ENCODE assay signal across 12 cellular contexts in genomic region chr2:64622443-64623231, GRCh38. TPM values are rescaled to one million over a fixed set of nuclear protein-coding genes. Genes with fewer than 3 reads are reported as not detected.
DNase-seq lines count a peak whose midpoint lies in the region; ATAC-seq and TF ChIP-seq lines count a peak whose summit lies in the region.
"Had no signal": no experiment of that assay in that cellular context is flagged by ENCODE, and none has a peak within 500 bp of the region (broad histone marks: within the 10 kb centered on the region; RNA-seq: fewer than 3 reads in every experiment).

No MANE protein-coding gene starts in this region.

- in situ Hi-C loops in astrocyte of the spinal cord (cut with HindIII; ENCODE audit: low sequenced_read_pairs), result no loop called here

- H3K27ac Mint-ChIP-seq in stimulated activated effector memory CD8-positive, alpha-beta T cell treated with anti-CD3 and anti-CD28 coated beads, Interleukin-12 subunit alpha, Interleukin-12 subunit beta, amount 100 ng/mL, for 72 hours, result peak overlapping the region; percentile 46

- H3K36me3 Mint-ChIP-seq in stimulated activated effector memory CD8-positive, alpha-beta T cell treated with anti-CD3 and anti-CD28 coated beads, Interleukin-12 subunit alpha, Interleukin-12 subunit beta, amount 100 ng/mL, for 72 hours, result peaks cover 6% of the 10 kb centered on the region
- H3K36me3 Mint-ChIP-seq: mesothelial cell of epicardium had no signal

- H3K9me3 Mint-ChIP-seq in stimulated activated effector memory CD8-positive, alpha-beta T cell treated with anti-CD3 and anti-CD28 coated beads, Interleukin-12 subunit alpha, Interleukin-12 subunit beta, amount 100 ng/mL, for 72 hours, result no peaks in the 10 kb centered on the region
- H3K9me3 Mint-ChIP-seq: mesothelial cell of epicardium had no signal

- H3K4me1 Mint-ChIP-seq in stimulated activated effector memory CD8-positive, alpha-beta T cell treated with anti-CD3 and anti-CD28 coated beads, Interleukin-12 subunit alpha, Interleukin-12 subunit beta, amount 100 ng/mL, for 72 hours, result peaks cover 7% of the 10 kb centered on the region

- peak; percentile 8 for TF ChIP-seq CTCF in astrocyte of the spinal cord (IDR thresholded peaks at IDR 0.05; ENCODE audit: low read depth, low read length)

- DNase-seq in activated CD8-positive, alpha-beta memory T cell treated with anti-CD3 and anti-CD28 coated beads, Interleukin-2, amount 50 U/mL, for 48 hours, result peak; percentile 17
- no peak for DNase-seq in activated CD8-positive, alpha-beta memory T cell treated with anti-CD3 and anti-CD28 coated beads for 24 hours
- DNase-seq in astrocyte of the spinal cord (ENCODE audit: low read depth, low spot score) (peak; percentile 56), left lobe of liver (ENCODE audit: low spot score) (peak; percentile 39), NCI-H2081 (lab: John Stamatoyannopoulos, UW) (no peak)
- DNase-seq in stimulated activated effector memory CD8-positive, alpha-beta T cell treated with anti-CD3 and anti-CD28 coated beads, Interleukin-12 subunit alpha, Interleukin-12 subunit beta, amount 100 ng/mL, for 72 hours (ENCODE audit: low spot score in 2 of 2), result no peak
- DNase-seq in activated naive CD4-positive, alpha-beta T cell (lab: John Stamatoyannopoulos, UW), result no peak
- DNase-seq: NCI-H510A treated with DMSO at 0.1 percent for 48 hours had no signal

- no peak overlapping the region for H3K4me3 ChIP-seq in astrocyte of the spinal cord (ENCODE audit: low read depth, low read length)
- H3K4me3 ChIP-seq: breast epithelium, skin epidermis had no signal

- H3K4me3 Mint-ChIP-seq in stimulated activated effector memory CD8-positive, alpha-beta T cell treated with anti-CD3 and anti-CD28 coated beads, Interleukin-12 subunit alpha, Interleukin-12 subunit beta, amount 100 ng/mL, for 72 hours, result no peak overlapping the region
- H3K4me3 Mint-ChIP-seq: mesothelial cell of epicardium had no signal

- ATAC-seq in left lobe of liver, result peak; percentile 41
- peak; percentile 14 for ATAC-seq in stimulated activated effector memory CD8-positive, alpha-beta T cell treated with anti-CD3 and anti-CD28 coated beads, Interleukin-12 subunit alpha, Interleukin-12 subunit beta, amount 100 ng/mL, for 72 hours
- ATAC-seq in HG03139 (IDR thresholded peaks at IDR 0.05; ENCODE audit: unreplicated experiment), result no peak

RNA-seq across cellular contexts. Expression of gene SERTAD2, which starts 31.1 kb away (rescaled TPM):
- total RNA-seq in left lobe of liver, result 13.8 TPM

Comparison
In these comparisons a context has a peak if more than half of its experiments do, and no peak if none do; other contexts are left out.
1. DNase-seq: peak in activated CD8-positive, alpha-beta memory T cell treated with anti-CD3 and anti-CD28 coated beads, Interleukin-2, amount 50 U/mL, for 48 hours (single experiment), astrocyte of the spinal cord (single experiment) and left lobe of liver (single experiment); none in activated CD8-positive, alpha-beta memory T cell treated with anti-CD3 and anti-CD28 coated beads for 24 hours (single experiment), stimulated activated effector memory CD8-positive, alpha-beta T cell treated with anti-CD3 and anti-CD28 coated beads, Interleukin-12 subunit alpha, Interleukin-12 subunit beta, amount 100 ng/mL, for 72 hours (0 of 2), NCI-H2081 (0 of 2) and activated naive CD4-positive, alpha-beta T cell (0 of 4).